Comparison of ENCODE assay signal across 15 cellular contexts in the genomic region with DNA sequence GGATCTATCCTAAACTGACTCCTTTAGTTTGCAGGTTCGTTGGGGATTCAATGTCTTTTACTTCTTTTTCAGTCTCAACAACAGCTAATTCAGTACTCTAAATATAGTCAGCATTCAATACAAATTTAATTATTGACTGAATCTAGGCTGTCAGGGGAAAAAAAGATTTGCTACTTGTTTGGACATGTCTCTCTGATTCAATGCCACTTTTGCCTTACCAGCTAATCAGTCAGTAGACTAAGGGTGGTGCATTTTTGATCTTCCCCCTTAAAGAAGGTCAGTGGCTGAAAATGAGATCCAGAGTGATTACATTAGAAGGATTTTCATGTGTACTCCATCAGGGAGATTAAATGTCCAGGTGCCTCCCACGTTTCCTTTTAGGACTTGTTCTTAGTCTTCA.
DNase-seq lines count a peak whose midpoint lies in the region; ATAC-seq and TF ChIP-seq lines count a peak whose summit lies in the region.
"Had no signal": no experiment of that assay in that cellular context is flagged by ENCODE, and none has a peak within 500 bp of the region (broad histone marks: within the 10 kb centered on the region; RNA-seq: fewer than 3 reads in every experiment).

No MANE protein-coding gene starts in this region.

- POLR2A ChIA-PET in RWPE1 (lab: Yijun Ruan, JAX; ENCODE audit: low non-redundant PET) = no interaction called here

- TF ChIP-seq CTCF in RWPE1 (conservative IDR thresholded peaks at IDR 0.05; ENCODE audit: low read depth) = no peak
- TF ChIP-seq CTCF in foreskin keratinocyte (conservative IDR thresholded peaks at IDR 0.05) = no peak

- ATAC-seq in foreskin keratinocyte (peak; percentile 55), HG03521 (IDR thresholded peaks at IDR 0.05; ENCODE audit: unreplicated experiment) (no peak)
- ATAC-seq: CD8-positive, alpha-beta T cell; HCT116 had no signal

- peaks cover 17% of the 10 kb centered on the region for H3K4me1 ChIP-seq in foreskin keratinocyte

- H3K4me1 Mint-ChIP-seq in immature natural killer cell = no peaks in the 10 kb centered on the region
- H3K4me1 Mint-ChIP-seq: CD14-positive monocyte had no signal

- DNase-seq in NCI-H1105 treated with DMSO at 0.1 percent for 48 hours (lab: John Stamatoyannopoulos, UW) (peak; percentile 16), NCI-H1105 (lab: John Stamatoyannopoulos, UW) (no peak), RWPE1 (ENCODE audit: low spot score) (peak; percentile 43), foreskin keratinocyte (peak in 1 of 2 donors; percentile 41), immature natural killer cell (no peak), HuH-7.5 (ENCODE audit: low spot score) (no peak)
- DNase-seq: CD8-positive, alpha-beta T cell; COR-L47; DND-41; GDM1 had no signal

- peaks cover 0 to 2% (median 2%) of the 10 kb centered on the region in 3 donors for H3K27me3 Mint-ChIP-seq in immature natural killer cell (ENCODE audit: low read depth in 3 of 3)

- no peak overlapping the region for H3K4me3 Mint-ChIP-seq in immature natural killer cell
- H3K4me3 Mint-ChIP-seq: CD14-positive monocyte; CD8-positive, alpha-beta T cell had no signal

- no peaks in the 10 kb centered on the region for H3K9me3 Mint-ChIP-seq in immature natural killer cell
- H3K9me3 Mint-ChIP-seq: CD8-positive, alpha-beta T cell had no signal

- no peak overlapping the region for H3K27ac Mint-ChIP-seq in immature natural killer cell
- H3K27ac Mint-ChIP-seq: CD14-positive monocyte; CD8-positive, alpha-beta T cell had no signal

- no peaks in the 10 kb centered on the region for H3K27me3 ChIP-seq in foreskin keratinocyte

- H3K27ac ChIP-seq in RWPE1 = no peak overlapping the region
- H3K27ac ChIP-seq in foreskin keratinocyte = no peak overlapping the region
- H3K27ac ChIP-seq: 22Rv1, HL-60 had no signal

- H3K36me3 Mint-ChIP-seq in immature natural killer cell = peaks cover 0 to 5% (median 0%) of the 10 kb centered on the region in 3 donors
- H3K36me3 Mint-ChIP-seq: CD14-positive monocyte; CD8-positive, alpha-beta T cell had no signal

- CTCF ChIA-PET in RWPE1 (lab: Yijun Ruan, JAX) = interaction anchor here (0.6 kb wide), 1 partner anchor 55 kb away, joined by 3 read pairs; no protein-coding TSS in a partner anchor

Comparison
In these comparisons a context has a peak if more than half of its experiments do, and no peak if none do; other contexts are left out.
1. DNase-seq: peak in NCI-H1105 treated with DMSO at 0.1 percent for 48 hours (single experiment) and RWPE1 (single experiment); none in NCI-H1105 (single experiment), immature natural killer cell (0 of 3) and HuH-7.5 (single experiment).